In genomic region chr12:116783503-116784237, GRCh38 we compare ENCODE assay signal across 12 cellular contexts.
"Had no signal": no experiment of that assay in that cellular context is flagged by ENCODE, and none has a peak within 500 bp of the region (broad histone marks: within the 10 kb centered on the region; RNA-seq: fewer than 3 reads in every experiment).

No MANE protein-coding gene starts in this region.

- ATAC-seq: activated T-helper 17 cell treated with anti-CD3 and anti-CD28 coated beads, Interleukin-2, amount 50 U/mL, for 72 hours; sciatic nerve; stimulated activated naive CD8-positive, alpha-beta T cell treated with anti-CD3 and anti-CD28 coated beads, Interleukin-15, amount 100 ng/mL, for 72 hours had no signal

- H3K4me1 Mint-ChIP-seq: activated naive CD4-positive, alpha-beta T cell treated with anti-CD3 and anti-CD28 coated beads, Interleukin-2, amount 10 ng/mL, durations not matched to agents 7 days and 5 days; activated T-helper 17 cell treated with anti-CD3 and anti-CD28 coated beads, Interleukin-2, amount 50 U/mL, for 72 hours; mesothelial cell of epicardium; nephron progenitor cell; stimulated activated naive CD8-positive, alpha-beta T cell treated with anti-CD3 and anti-CD28 coated beads, Interleukin-15, amount 100 ng/mL, for 72 hours had no signal

- H3K9me3 Mint-ChIP-seq: activated naive CD4-positive, alpha-beta T cell treated with anti-CD3 and anti-CD28 coated beads, Interleukin-2, amount 10 ng/mL, durations not matched to agents 7 days and 5 days; activated T-helper 17 cell treated with anti-CD3 and anti-CD28 coated beads, Interleukin-2, amount 50 U/mL, for 72 hours; dendritic cell treated with granulocyte-macrophage colony-stimulating factor and Interleukin-4, amounts not matched to agents 40 ng/mL and 50 ng/mL, for 4 days; mesothelial cell of epicardium; nephron progenitor cell; stimulated activated naive CD8-positive, alpha-beta T cell treated with anti-CD3 and anti-CD28 coated beads, Interleukin-15, amount 100 ng/mL, for 72 hours had no signal

- DNase-seq: activated CD4-positive, alpha-beta T cell treated with anti-CD3 and anti-CD28 coated beads for 1 hour; activated CD4-positive, alpha-beta T cell treated with anti-CD3 and anti-CD28 coated beads, Interleukin-2, amount 50 U/mL, for 48 hours; activated naive CD4-positive, alpha-beta T cell treated with anti-CD3 and anti-CD28 coated beads, Interleukin-2, amount 10 ng/mL, durations not matched to agents 7 days and 5 days; effector memory CD4-positive, alpha-beta T cell; foreskin keratinocyte; glutamatergic neuron; nephron progenitor cell; stimulated activated naive CD8-positive, alpha-beta T cell treated with anti-CD3 and anti-CD28 coated beads, Interleukin-15, amount 100 ng/mL, for 72 hours had no signal

- H3K27ac Mint-ChIP-seq: activated naive CD4-positive, alpha-beta T cell treated with anti-CD3 and anti-CD28 coated beads, Interleukin-2, amount 10 ng/mL, durations not matched to agents 7 days and 5 days; activated T-helper 17 cell treated with anti-CD3 and anti-CD28 coated beads, Interleukin-2, amount 50 U/mL, for 72 hours; dendritic cell treated with granulocyte-macrophage colony-stimulating factor and Interleukin-4, amounts not matched to agents 40 ng/mL and 50 ng/mL, for 4 days; mesothelial cell of epicardium; nephron progenitor cell; stimulated activated naive CD8-positive, alpha-beta T cell treated with anti-CD3 and anti-CD28 coated beads, Interleukin-15, amount 100 ng/mL, for 72 hours had no signal

- H3K4me3 Mint-ChIP-seq: activated naive CD4-positive, alpha-beta T cell treated with anti-CD3 and anti-CD28 coated beads, Interleukin-2, amount 10 ng/mL, durations not matched to agents 7 days and 5 days; activated T-helper 17 cell treated with anti-CD3 and anti-CD28 coated beads, Interleukin-2, amount 50 U/mL, for 72 hours; dendritic cell treated with granulocyte-macrophage colony-stimulating factor and Interleukin-4, amounts not matched to agents 40 ng/mL and 50 ng/mL, for 4 days; mesothelial cell of epicardium; nephron progenitor cell; stimulated activated naive CD8-positive, alpha-beta T cell treated with anti-CD3 and anti-CD28 coated beads, Interleukin-15, amount 100 ng/mL, for 72 hours had no signal
